ENCODE assay signal across 1 cellular context in genomic region chr13:99977912-99978780, GRCh38.
TF ChIP-seq lines count a peak whose summit lies in the region.

No MANE protein-coding gene starts in this region.

TF ChIP-seq in H1, 55 proteins besides CTCF, POLR2A, EP300 and RAD21:
- peak; percentile 22 for TF ChIP-seq NANOG (IDR thresholded peaks at IDR 0.05; ENCODE audit: insufficient read depth, low read depth, low read length, poor library complexity, severe bottlenecking)
- peak; percentile 27 for TF ChIP-seq EZH2 (IDR thresholded peaks at IDR 0.05; ENCODE audit: low read depth, low read length, severe bottlenecking)
- TF ChIP-seq JUN (IDR thresholded peaks at IDR 0.05; ENCODE audit: low read depth, low read length), result no peak
- no peak for TF ChIP-seq KDM4A (IDR thresholded peaks at IDR 0.05; ENCODE audit: low read depth, low read length, severe bottlenecking)
- TF ChIP-seq, protein P1, sequence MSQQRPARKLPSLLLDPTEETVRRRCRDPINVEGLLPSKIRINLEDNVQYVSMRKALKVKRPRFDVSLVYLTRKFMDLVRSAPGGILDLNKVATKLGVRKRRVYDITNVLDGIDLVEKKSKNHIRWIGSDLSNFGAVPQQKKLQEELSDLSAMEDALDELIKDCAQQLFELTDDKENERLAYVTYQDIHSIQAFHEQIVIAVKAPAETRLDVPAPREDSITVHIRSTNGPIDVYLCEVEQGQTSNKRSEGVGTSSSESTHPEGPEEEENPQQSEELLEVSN (IDR thresholded peaks at IDR 0.05), result peak; percentile 68
- no peak for TF ChIP-seq KDM5A (IDR thresholded peaks at IDR 0.05; ENCODE audit: low read length)
- TF ChIP-seq YY1 (IDR thresholded peaks at IDR 0.05; ENCODE audit: low read depth, low read length), result no peak
- TF ChIP-seq, protein P2, sequence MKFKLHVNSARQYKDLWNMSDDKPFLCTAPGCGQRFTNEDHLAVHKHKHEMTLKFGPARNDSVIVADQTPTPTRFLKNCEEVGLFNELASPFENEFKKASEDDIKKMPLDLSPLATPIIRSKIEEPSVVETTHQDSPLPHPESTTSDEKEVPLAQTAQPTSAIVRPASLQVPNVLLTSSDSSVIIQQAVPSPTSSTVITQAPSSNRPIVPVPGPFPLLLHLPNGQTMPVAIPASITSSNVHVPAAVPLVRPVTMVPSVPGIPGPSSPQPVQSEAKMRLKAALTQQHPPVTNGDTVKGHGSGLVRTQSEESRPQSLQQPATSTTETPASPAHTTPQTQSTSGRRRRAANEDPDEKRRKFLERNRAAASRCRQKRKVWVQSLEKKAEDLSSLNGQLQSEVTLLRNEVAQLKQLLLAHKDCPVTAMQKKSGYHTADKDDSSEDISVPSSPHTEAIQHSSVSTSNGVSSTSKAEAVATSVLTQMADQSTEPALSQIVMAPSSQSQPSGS (IDR thresholded peaks at IDR 0.05; ENCODE audit: low read length), result no peak
- peak in 1 of 2 experiments; percentile 9; a peak in 1 of 4 replicates for TF ChIP-seq SIN3A (conservative IDR thresholded peaks at IDR 0.05 in 1 of 2, IDR thresholded peaks at IDR 0.05 in 1 of 2; ENCODE audit: low read depth in 1 of 2, low read length in 2 of 2)
- peak; percentile 45 for TF ChIP-seq TAF7 (optimal IDR thresholded peaks at IDR 0.05; ENCODE audit: borderline replicate concordance, low read depth, low read length)
- TF ChIP-seq BCL11A (IDR thresholded peaks at IDR 0.05; ENCODE audit: low read depth in 2 of 2, low read length in 2 of 2), result no peak
- no peak for TF ChIP-seq BRCA1 (IDR thresholded peaks at IDR 0.05; ENCODE audit: low read depth, low read length)
- no peak for TF ChIP-seq CBX5 (IDR thresholded peaks at IDR 0.05; ENCODE audit: low read depth, low read length)
- TF ChIP-seq SRF (IDR thresholded peaks at IDR 0.05; ENCODE audit: low read depth, low read length), result no peak
- no peak for TF ChIP-seq SIX5 (IDR thresholded peaks at IDR 0.05; ENCODE audit: low read depth, low read length)
- TF ChIP-seq POLR2AphosphoS5 (IDR thresholded peaks at IDR 0.05; ENCODE audit: low read depth, low read length), result no peak
- TF ChIP-seq MAX (IDR thresholded peaks at IDR 0.05), result peak; percentile 45; the same call in 1 of the 2 replicates
- no peak for TF ChIP-seq POU5F1 (IDR thresholded peaks at IDR 0.05; ENCODE audit: low read depth, low read length)
- no peak for TF ChIP-seq RFX5 (IDR thresholded peaks at IDR 0.05; ENCODE audit: borderline replicate concordance, low read depth, low read length)
- no peak for TF ChIP-seq MAFK (IDR thresholded peaks at IDR 0.05; ENCODE audit: low read depth, low read length)
- TF ChIP-seq TAF1 (IDR thresholded peaks at IDR 0.05; ENCODE audit: low read depth, low read length), result no peak; the same call in 1 of the 2 replicates
- TF ChIP-seq CREB1 (IDR thresholded peaks at IDR 0.05), result no peak
- no peak for TF ChIP-seq RXRA (IDR thresholded peaks at IDR 0.05; ENCODE audit: insufficient read depth, low read depth, low read length)
- no peak for TF ChIP-seq HDAC6 (IDR thresholded peaks at IDR 0.05; ENCODE audit: low read depth, low read length)
- no peak for TF ChIP-seq SP1 (IDR thresholded peaks at IDR 0.05; ENCODE audit: low read depth, low read length)
- TF ChIP-seq RBBP5 (IDR thresholded peaks at IDR 0.05; ENCODE audit: borderline replicate concordance, low read depth, low read length), result peak; percentile 51; the same call in 1 of the 2 replicates
- TF ChIP-seq RNF2 (IDR thresholded peaks at IDR 0.05; ENCODE audit: borderline replicate concordance, low read depth, low read length, missing control alignments, poor library complexity, severe bottlenecking), result peak; percentile 63
- no peak for TF ChIP-seq EGR1 (IDR thresholded peaks at IDR 0.05; ENCODE audit: borderline replicate concordance, low read depth, low read length)
- no peak for TF ChIP-seq GTF2F1 (IDR thresholded peaks at IDR 0.05; ENCODE audit: borderline replicate concordance, low read depth, low read length)
- TF ChIP-seq SAP30 (IDR thresholded peaks at IDR 0.05; ENCODE audit: insufficient read depth, insufficient replicate concordance, low read length), result no peak
- no peak for TF ChIP-seq ZNF274 (IDR thresholded peaks at IDR 0.05; ENCODE audit: borderline replicate concordance, extremely low read depth, low read length)
- no peak for TF ChIP-seq PHF8 (conservative IDR thresholded peaks at IDR 0.05; ENCODE audit: low read depth, low read length)
- no peak for TF ChIP-seq SP2 (IDR thresholded peaks at IDR 0.05; ENCODE audit: low read length)
- TF ChIP-seq TEAD4 (IDR thresholded peaks at IDR 0.05; ENCODE audit: low read depth, low read length), result peak; percentile 61; the same call in 1 of the 2 replicates
- no peak for TF ChIP-seq NRF1 (IDR thresholded peaks at IDR 0.05; ENCODE audit: low read depth, low read length)
- peak; percentile 71 for TF ChIP-seq ASH2L (IDR thresholded peaks at IDR 0.05; ENCODE audit: low read length)
- TF ChIP-seq, protein P3, sequence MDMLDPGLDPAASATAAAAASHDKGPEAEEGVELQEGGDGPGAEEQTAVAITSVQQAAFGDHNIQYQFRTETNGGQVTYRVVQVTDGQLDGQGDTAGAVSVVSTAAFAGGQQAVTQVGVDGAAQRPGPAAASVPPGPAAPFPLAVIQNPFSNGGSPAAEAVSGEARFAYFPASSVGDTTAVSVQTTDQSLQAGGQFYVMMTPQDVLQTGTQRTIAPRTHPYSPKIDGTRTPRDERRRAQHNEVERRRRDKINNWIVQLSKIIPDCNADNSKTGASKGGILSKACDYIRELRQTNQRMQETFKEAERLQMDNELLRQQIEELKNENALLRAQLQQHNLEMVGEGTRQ (IDR thresholded peaks at IDR 0.05; ENCODE audit: low read length), result no peak
- no peak; the same call in 1 of the 2 replicates for TF ChIP-seq SUZ12 (IDR thresholded peaks at IDR 0.05; ENCODE audit: low read length)
- no peak for TF ChIP-seq CHD1 (IDR thresholded peaks at IDR 0.05; ENCODE audit: low read depth, low read length)
- no peak for TF ChIP-seq CTBP2 (IDR thresholded peaks at IDR 0.05; ENCODE audit: borderline replicate concordance, insufficient read depth, insufficient read length, low read length)
- 0 out of 2 replicates have a peak, but pooled peaks have one; percentile 24 for TF ChIP-seq TBP (IDR thresholded peaks at IDR 0.05; ENCODE audit: low read depth, low read length)
- no peak for TF ChIP-seq KDM1A (IDR thresholded peaks at IDR 0.05; ENCODE audit: borderline replicate concordance, low read length)
- TF ChIP-seq ATF3 (IDR thresholded peaks at IDR 0.05; ENCODE audit: insufficient read depth, low read depth, low read length), result no peak
- no peak for TF ChIP-seq CHD2 (IDR thresholded peaks at IDR 0.05; ENCODE audit: low read length)
- no peak for TF ChIP-seq TCF12 (IDR thresholded peaks at IDR 0.05; ENCODE audit: low read depth, low read length)
- no peak for TF ChIP-seq GABPA (IDR thresholded peaks at IDR 0.05; ENCODE audit: borderline replicate concordance, insufficient read depth, low read length)
- TF ChIP-seq JUND (IDR thresholded peaks at IDR 0.05; ENCODE audit: low read length), result no peak
- no peak for TF ChIP-seq SIRT6 (IDR thresholded peaks at IDR 0.05; ENCODE audit: low read length)
- TF ChIP-seq CEBPB (IDR thresholded peaks at IDR 0.05; ENCODE audit: low read depth, low read length), result no peak
- no peak for TF ChIP-seq CHD7 (IDR thresholded peaks at IDR 0.05; ENCODE audit: insufficient replicate concordance, low read length)
- peak; percentile 41; the same call in 1 of the 2 replicates for TF ChIP-seq BACH1 (IDR thresholded peaks at IDR 0.05; ENCODE audit: low read length)
- no peak for TF ChIP-seq FOSL1 (IDR thresholded peaks at IDR 0.05; ENCODE audit: insufficient read depth, low read depth, low read length)
- no peak for TF ChIP-seq SP4 (IDR thresholded peaks at IDR 0.05; ENCODE audit: low read length)
- TF ChIP-seq HDAC2 (IDR thresholded peaks at IDR 0.05; ENCODE audit: borderline replicate concordance in 1 of 2, low read depth in 2 of 2, low read length in 2 of 2), result peak in 1 of 2 experiments; percentile 41; a peak in 1 of 4 replicates
- no peak for TF ChIP-seq CBX8 (IDR thresholded peaks at IDR 0.05; ENCODE audit: borderline replicate concordance, low read depth, low read length)
